ENCODE assay signal across 1 cellular context in genomic region chr19:48994035-48994386, GRCh38.
TF ChIP-seq lines count a peak whose summit lies in the region.

No MANE protein-coding gene starts in this region.

TF ChIP-seq in endothelial cell of umbilical vein, 7 proteins besides CTCF, POLR2A, EP300 and RAD21:
- TF ChIP-seq GATA2 (IDR thresholded peaks at IDR 0.05; ENCODE audit: insufficient read depth, insufficient read length, low read depth, low read length) (no peak), EZH2 (IDR thresholded peaks at IDR 0.05; ENCODE audit: borderline replicate concordance, low read depth, low read length, severe bottlenecking) (no peak), POLR2AphosphoS5 (IDR thresholded peaks at IDR 0.05; ENCODE audit: insufficient read depth, low read depth, low read length) (no peak), MYC (IDR thresholded peaks at IDR 0.05; ENCODE audit: low read depth, low read length) (no peak)
- TF ChIP-seq, protein P1, sequence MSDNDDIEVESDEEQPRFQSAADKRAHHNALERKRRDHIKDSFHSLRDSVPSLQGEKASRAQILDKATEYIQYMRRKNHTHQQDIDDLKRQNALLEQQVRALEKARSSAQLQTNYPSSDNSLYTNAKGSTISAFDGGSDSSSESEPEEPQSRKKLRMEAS (IDR thresholded peaks at IDR 0.05; ENCODE audit: insufficient read depth, insufficient read length): no peak
